Comparison of ENCODE assay signal across 8 cellular contexts in the genomic region with DNA sequence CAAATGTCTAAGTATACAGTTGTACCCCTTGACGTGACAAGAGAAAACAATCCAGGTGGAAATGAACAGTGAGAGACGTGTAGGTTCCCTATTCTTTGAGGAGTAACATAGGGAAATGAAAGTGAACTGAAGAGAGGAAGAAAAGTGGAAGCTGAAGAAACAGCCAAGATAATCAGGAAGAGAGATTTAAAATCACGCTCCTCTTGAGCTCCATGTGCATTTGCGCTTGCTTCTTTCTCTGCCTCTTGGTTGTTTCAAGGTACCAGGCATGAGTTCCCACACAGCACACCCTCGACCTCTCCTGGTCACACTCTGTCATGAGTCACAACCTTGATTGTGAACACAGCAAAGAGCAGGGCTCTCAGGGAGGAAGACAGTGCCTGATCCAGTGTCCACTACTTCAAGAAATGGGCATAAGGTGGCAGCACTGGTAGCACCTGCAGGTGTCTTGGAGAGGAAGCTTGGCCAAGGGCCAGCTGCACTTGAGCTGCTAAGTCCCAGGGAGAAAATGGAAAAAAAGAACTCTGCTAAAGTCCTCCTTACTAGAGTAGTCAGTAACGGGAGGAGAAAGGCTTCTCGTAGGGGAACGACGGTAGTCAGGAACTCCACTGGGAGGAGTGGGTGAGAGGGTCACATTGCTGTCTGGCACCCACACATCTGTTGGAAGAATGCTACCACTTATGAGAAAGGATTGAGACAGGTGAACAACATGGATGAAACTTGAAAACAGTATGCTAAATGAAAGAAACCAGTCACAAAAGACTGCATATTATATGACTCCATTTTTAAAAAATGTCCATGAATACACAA.
DNase-seq lines count a peak whose midpoint lies in the region; ATAC-seq and TF ChIP-seq lines count a peak whose summit lies in the region.

No MANE protein-coding gene starts in this region.

- ATAC-seq in HG03060 (IDR thresholded peaks at IDR 0.05; ENCODE audit: low read depth, unreplicated experiment) (peak; percentile 72), GM19328 (IDR thresholded peaks at IDR 0.05; ENCODE audit: unreplicated experiment) (no peak)

- TF ChIP-seq CTCF in GM12873 (IDR thresholded peaks at IDR 0.05; ENCODE audit: insufficient read depth, low read depth, low read length, missing control alignments) = peak; percentile 69
- TF ChIP-seq CTCF in VCaP (conservative IDR thresholded peaks at IDR 0.05) = peak; percentile 91

- H3K27ac ChIP-seq in VCaP (peak overlapping the region; percentile 44), caudate nucleus (ENCODE audit: low read depth, low read length) (no peak overlapping the region)

- peak; percentile 83 for DNase-seq in NCI-H2227 (lab: John Stamatoyannopoulos, UW; ENCODE audit: unreplicated experiment)
- DNase-seq in caudate nucleus (lab: John Stamatoyannopoulos, UW) = peak in 34 of 61 donors; percentile 2 to 80 (median 15)
- peak; percentile 96 for DNase-seq in kidney tubule cell (ENCODE audit: low spot score)
- peak; percentile 24 for DNase-seq in stimulated activated CD4-positive, alpha-beta T cell treated with anti-CD3 and anti-CD28 coated beads, Interleukin-4, amount 100 ng/mL, for 1 hour

Comparison
In these comparisons a context has a peak if more than half of its experiments do, and no peak if none do; other contexts are left out.
1. DNase-seq: peak in every context shown above with its lines; median percentile 96 in kidney tubule cell; 83 in NCI-H2227; 24 in stimulated activated CD4-positive, alpha-beta T cell treated with anti-CD3 and anti-CD28 coated beads, Interleukin-4, amount 100 ng/mL, for 1 hour; 15 in caudate nucleus.